ENCODE assay signal across 17 cellular contexts in the genomic region with DNA sequence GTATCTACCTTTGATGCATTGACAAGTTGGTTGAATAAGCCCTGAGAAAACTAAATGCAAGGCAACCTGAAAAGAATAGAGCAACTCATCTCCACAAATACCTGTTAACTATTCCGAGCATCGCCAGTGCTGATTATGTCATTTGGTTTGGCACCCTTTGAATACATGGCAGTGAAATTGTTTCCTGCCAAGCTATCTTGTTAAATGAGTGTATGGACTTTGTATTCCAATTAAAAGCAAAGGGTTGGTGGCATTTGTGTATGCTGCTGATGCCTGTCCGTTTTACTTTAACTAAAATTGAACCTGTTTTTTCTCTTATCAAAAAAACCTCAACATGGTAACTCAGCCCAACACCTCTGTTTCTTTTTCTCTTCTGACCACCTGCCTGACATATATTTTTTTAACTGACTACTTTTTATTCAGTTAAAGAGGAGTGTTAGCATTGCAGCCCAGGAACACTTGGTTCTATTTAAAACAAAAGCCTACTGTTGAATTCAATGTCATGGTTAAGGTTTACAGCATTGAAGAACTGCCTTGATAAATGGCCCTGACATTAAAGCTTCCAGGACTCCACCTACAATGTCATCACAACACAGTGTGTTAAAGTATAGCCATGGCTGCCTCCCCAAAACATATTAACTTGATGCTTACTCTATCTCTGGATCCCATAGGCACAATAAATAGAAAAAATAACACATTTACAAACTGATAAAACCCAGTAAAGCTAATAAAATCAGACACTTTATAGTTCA.
"Had no signal": no experiment of that assay in that cellular context is flagged by ENCODE, and none has a peak within 500 bp of the region (broad histone marks: within the 10 kb centered on the region; RNA-seq: fewer than 3 reads in every experiment).

No MANE protein-coding gene starts in this region.

- H3K4me3 ChIP-seq: dorsolateral prefrontal cortex, left lung, right atrium auricular region, smooth muscle cell, stomach, thyroid gland had no signal

- H3K36me3 ChIP-seq: left lung, right atrium auricular region, stomach, thyroid gland had no signal

- DNase-seq: dorsolateral prefrontal cortex; effector CD4-positive, alpha-beta T cell; head of caudate nucleus; left lung; mesenchymal stem cell; naive thymus-derived CD8-positive, alpha-beta T cell; stimulated activated CD4-positive, alpha-beta T cell treated with anti-CD3 and anti-CD28 coated beads, Interleukin-12 subunit alpha, Interleukin-12 subunit beta, amount 100 ng/mL, for 4 hours; stimulated activated CD4-positive, alpha-beta T cell treated with anti-CD3 and anti-CD28 coated beads, Interleukin-1b, Interleukin-23, amount 100 ng/mL, for 48 hours; stimulated activated CD4-positive, alpha-beta T cell treated with anti-CD3 and anti-CD28 coated beads, Interleukin-4, amount 100 ng/mL, for 1 hour; stimulated activated naive CD4-positive, alpha-beta T cell treated with Interleukin-2 at 50 U/mL for 16 hours; stomach; thyroid gland had no signal

- H3K9me3 ChIP-seq: left lung, right atrium auricular region, stomach, thyroid gland had no signal

- H3K27ac ChIP-seq: dorsolateral prefrontal cortex, left lung, parathyroid adenoma, right atrium auricular region, stomach, thyroid gland had no signal

- H3K4me1 ChIP-seq: left lung, parathyroid adenoma, right atrium auricular region, stomach, thyroid gland had no signal

- ATAC-seq: left lung; naive thymus-derived CD8-positive, alpha-beta T cell; sciatic nerve; stimulated activated effector memory CD8-positive, alpha-beta T cell treated with anti-CD3 and anti-CD28 coated beads, Interleukin-12 subunit alpha, Interleukin-12 subunit beta, amount 100 ng/mL, for 72 hours had no signal

- H3K27me3 ChIP-seq: dorsolateral prefrontal cortex, left lung, right atrium auricular region, stomach, thyroid gland had no signal
